8 cellular contexts compared by ENCODE assay signal in the genomic region with DNA sequence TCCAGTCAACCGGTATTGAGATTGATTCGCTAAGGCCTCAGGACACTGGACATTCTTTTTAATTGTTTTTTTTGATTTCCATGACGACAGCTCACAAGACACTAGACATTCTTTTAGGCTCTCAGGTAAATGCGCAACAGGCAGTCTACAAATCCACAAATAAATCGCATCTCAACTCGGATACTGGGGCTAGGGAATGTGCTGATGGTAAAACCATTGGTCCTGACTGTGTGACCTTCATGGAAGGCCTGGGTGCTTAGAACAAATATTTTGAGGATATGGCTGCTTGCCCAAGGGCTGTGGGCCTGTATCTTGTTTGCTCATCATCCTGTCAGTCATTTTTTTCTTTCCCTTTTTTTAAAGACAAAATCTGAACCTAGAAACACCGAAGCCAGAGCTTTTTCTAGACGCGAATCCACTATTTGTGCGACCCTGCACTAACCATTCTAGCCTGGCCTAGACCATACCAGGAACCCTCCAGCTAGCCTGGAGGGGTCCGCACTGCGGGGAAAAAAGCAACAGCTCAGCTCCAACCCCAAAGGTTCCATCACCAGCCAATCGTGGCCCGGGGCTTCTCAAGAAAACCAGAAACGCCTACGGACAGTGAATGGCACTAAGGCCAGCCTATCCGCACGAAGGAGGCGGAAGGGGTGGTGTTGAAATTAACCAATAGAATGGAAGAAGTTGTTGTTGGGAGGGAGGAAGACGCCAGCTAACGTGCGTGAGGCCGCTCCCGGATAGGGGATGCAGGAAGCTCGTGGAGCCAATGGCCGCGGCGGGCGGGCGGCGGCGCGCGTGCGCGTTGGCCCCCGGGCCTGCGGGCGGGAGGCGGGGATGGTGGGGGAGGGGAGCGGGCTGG. TPM values are rescaled to one million over a fixed set of nuclear protein-coding genes. Genes with fewer than 3 reads are reported as not detected.
DNase-seq lines count a peak whose midpoint lies in the region; ATAC-seq and TF ChIP-seq lines count a peak whose summit lies in the region.

No MANE protein-coding gene starts in this region.

- H3K4me1 ChIP-seq in thymus (ENCODE audit: control insufficient read depth, insufficient read depth, low read length), result peaks cover 39% of the 10 kb centered on the region

- TF ChIP-seq CTCF in GM12864 (IDR thresholded peaks at IDR 0.05; ENCODE audit: low read depth, low read length, missing control alignments), result no peak
- no peak for TF ChIP-seq CTCF in osteocyte (IDR thresholded peaks at IDR 0.05)

- POLR2A ChIA-PET in activated naive CD8-positive, alpha-beta T cell treated with anti-CD3 and anti-CD28 coated beads, Interleukin-2, amount 10 ng/mL, durations not matched to agents 7 days and 5 days (lab: Charles Lee), result interaction anchor here (0.6 to 19.0 kb wide), 26 partner anchors 10 to 85 kb away, joined by 3 to 711 read pairs (median 8); a partner anchor contains a TSS

- peak overlapping the region; percentile 95 for H3K27ac Mint-ChIP-seq in activated naive CD8-positive, alpha-beta T cell treated with anti-CD3 and anti-CD28 coated beads, Interleukin-2, amount 10 ng/mL, durations not matched to agents 7 days and 5 days
- H3K27ac Mint-ChIP-seq in osteocyte (ENCODE audit: unreplicated experiment), result peak overlapping the region; percentile 99

- intact Hi-C loops in head of caudate nucleus (cut with DNase I), result loop anchor here (1.0 to 5.0 kb wide), 3 partner anchors 19 to 73 kb away; a partner anchor contains a TSS

- ATAC-seq in HG02678 (IDR thresholded peaks at IDR 0.05; ENCODE audit: unreplicated experiment), result peak; percentile 93
- ATAC-seq in activated naive CD8-positive, alpha-beta T cell treated with anti-CD3 and anti-CD28 coated beads, Interleukin-2, amount 10 ng/mL, durations not matched to agents 7 days and 5 days (ENCODE audit: low read depth), result peak; percentile 91

- peak overlapping the region; percentile 42 for H3K4me3 ChIP-seq in GM12864 (ENCODE audit: low read depth, low read length)
- peak overlapping the region; percentile 98 for H3K4me3 ChIP-seq in thymus (ENCODE audit: low read length)

- peak; percentile 100 for DNase-seq in GM12864 (ENCODE audit: low read depth)
- DNase-seq in NCI-H1105 treated with DMSO at 0.1 percent for 48 hours (lab: John Stamatoyannopoulos, UW), result peak; percentile 94
- DNase-seq in SKM-1 treated with dmso at 0.1 percent for 144 hours (lab: John Stamatoyannopoulos, UW; ENCODE audit: unreplicated experiment), result peak; percentile 99
- peak; percentile 97 for DNase-seq in activated naive CD8-positive, alpha-beta T cell treated with anti-CD3 and anti-CD28 coated beads, Interleukin-2, amount 10 ng/mL, durations not matched to agents 7 days and 5 days
- peak; percentile 96 to 100 (median 99) for DNase-seq in head of caudate nucleus
- DNase-seq in osteocyte (ENCODE audit: extremely low spot score, unreplicated experiment), result peak; percentile 100

- no peaks in the 10 kb centered on the region for H3K27me3 ChIP-seq in thymus (ENCODE audit: control insufficient read depth, insufficient read depth)

- peak overlapping the region; percentile 90 for H3K4me3 Mint-ChIP-seq in activated naive CD8-positive, alpha-beta T cell treated with anti-CD3 and anti-CD28 coated beads, Interleukin-2, amount 10 ng/mL, durations not matched to agents 7 days and 5 days
- H3K4me3 Mint-ChIP-seq in osteocyte (ENCODE audit: unreplicated experiment), result peak overlapping the region; percentile 76

- H3K36me3 ChIP-seq in thymus (ENCODE audit: control insufficient read depth, insufficient read depth), result no peaks in the 10 kb centered on the region

- no peaks in the 10 kb centered on the region for H3K27me3 Mint-ChIP-seq in activated naive CD8-positive, alpha-beta T cell treated with anti-CD3 and anti-CD28 coated beads, Interleukin-2, amount 10 ng/mL, durations not matched to agents 7 days and 5 days
- no peaks in the 10 kb centered on the region for H3K27me3 Mint-ChIP-seq in osteocyte (ENCODE audit: unreplicated experiment)

- no peaks in the 10 kb centered on the region for H3K9me3 ChIP-seq in thymus (ENCODE audit: control insufficient read depth)

- H3K9me3 Mint-ChIP-seq in activated naive CD8-positive, alpha-beta T cell treated with anti-CD3 and anti-CD28 coated beads, Interleukin-2, amount 10 ng/mL, durations not matched to agents 7 days and 5 days, result no peaks in the 10 kb centered on the region
- no peaks in the 10 kb centered on the region for H3K9me3 Mint-ChIP-seq in osteocyte (ENCODE audit: unreplicated experiment)

- H3K27ac ChIP-seq in thymus (ENCODE audit: low read depth), result peak overlapping the region; percentile 99

- peaks cover 53% of the 10 kb centered on the region for H3K4me1 Mint-ChIP-seq in activated naive CD8-positive, alpha-beta T cell treated with anti-CD3 and anti-CD28 coated beads, Interleukin-2, amount 10 ng/mL, durations not matched to agents 7 days and 5 days
- H3K4me1 Mint-ChIP-seq in osteocyte (ENCODE audit: unreplicated experiment), result peaks cover 32% of the 10 kb centered on the region

- WGBS in thymus, result 11% methylated on average over 41 of the region's 41 CpGs

- H3K36me3 Mint-ChIP-seq in activated naive CD8-positive, alpha-beta T cell treated with anti-CD3 and anti-CD28 coated beads, Interleukin-2, amount 10 ng/mL, durations not matched to agents 7 days and 5 days, result peaks cover 35% of the 10 kb centered on the region
- H3K36me3 Mint-ChIP-seq in osteocyte (ENCODE audit: unreplicated experiment), result peaks cover 34% of the 10 kb centered on the region

RNA-seq across cellular contexts. Expression of a gene that starts 18.1 kb away (rescaled TPM):
- total RNA-seq in activated naive CD8-positive, alpha-beta T cell treated with anti-CD3 and anti-CD28 coated beads, Interleukin-2, amount 10 ng/mL, durations not matched to agents 7 days and 5 days, result 100 to 1,000 TPM; 218 to 236 TPM
- total RNA-seq in osteocyte, result 89.9 and 102 TPM in 2 replicates
- 62.0 TPM for polyA plus RNA-seq in thymus

Comparison
In these comparisons a context has a peak if more than half of its experiments do, and no peak if none do; other contexts are left out.
1. Peak in every context shown above with its lines: DNase-seq, ATAC-seq, H3K4me3 ChIP-seq and H3K27ac ChIP-seq.